ENCODE assay signal across 1 cellular context in genomic region chr3:155388417-155388816, GRCh38.
TF ChIP-seq lines count a peak whose summit lies in the region.

No MANE protein-coding gene starts in this region.

TF ChIP-seq in GM23338, 12 proteins besides CTCF, POLR2A, EP300 and RAD21:
- TF ChIP-seq STAT1 (IDR thresholded peaks at IDR 0.05; ENCODE audit: unreplicated experiment) (no peak), ZNF462 (CRISPR knock-in tag; IDR thresholded peaks at IDR 0.05) (no peak), EZH2 (IDR thresholded peaks at IDR 0.05; ENCODE audit: low read depth, unreplicated experiment) (no peak), CREB1 (CRISPR knock-in tag; IDR thresholded peaks at IDR 0.05; ENCODE audit: low read depth) (no peak), POLR2AphosphoS5 (IDR thresholded peaks at IDR 0.05; ENCODE audit: low read depth) (no peak), ZNF331 (CRISPR knock-in tag; IDR thresholded peaks at IDR 0.05; ENCODE audit: low read depth) (no peak), ZNF114 (CRISPR knock-in tag; IDR thresholded peaks at IDR 0.05) (no peak), EZH2phosphoT487 (IDR thresholded peaks at IDR 0.05; ENCODE audit: unreplicated experiment) (no peak), ETS1 (IDR thresholded peaks at IDR 0.05) (no peak), REST (IDR thresholded peaks at IDR 0.05; ENCODE audit: unreplicated experiment) (no peak), NANOG (IDR thresholded peaks at IDR 0.05; ENCODE audit: borderline replicate concordance) (no peak), JUNB (IDR thresholded peaks at IDR 0.05; ENCODE audit: unreplicated experiment) (no peak)
